Comparison of ENCODE assay signal across 14 cellular contexts in genomic region chr12:49869816-49870500, GRCh38. TPM values are rescaled to one million over a fixed set of nuclear protein-coding genes. Genes with fewer than 3 reads are reported as not detected.
DNase-seq lines count a peak whose midpoint lies in the region; ATAC-seq and TF ChIP-seq lines count a peak whose summit lies in the region.
"Had no signal": no experiment of that assay in that cellular context is flagged by ENCODE, and none has a peak within 500 bp of the region (broad histone marks: within the 10 kb centered on the region; RNA-seq: fewer than 3 reads in every experiment).

No MANE protein-coding gene starts in this region.

- H3K9ac ChIP-seq in neuronal stem cell (ENCODE audit: low read depth, low read length, poor library complexity) = no peak overlapping the region

- TF ChIP-seq CTCF in esophagus squamous epithelium (IDR thresholded peaks at IDR 0.05) (no peak), WTC11 (IDR thresholded peaks at IDR 0.05) (no peak), Peyer's patch (IDR thresholded peaks at IDR 0.05) (no peak)

- H3K36me3 ChIP-seq in esophagus squamous epithelium (no peaks in the 10 kb centered on the region), neuronal stem cell (replicated peaks in 1 of 2; ENCODE audit: control insufficient read depth in 2 of 2, insufficient read depth in 2 of 2, low read length in 2 of 2) (no peaks in the 10 kb centered on the region), urinary bladder (ENCODE audit: insufficient read depth) (no peaks in the 10 kb centered on the region), Peyer's patch (no peaks in the 10 kb centered on the region)
- H3K36me3 ChIP-seq: left lung had no signal

- WGBS in esophagus squamous epithelium, 2 donors = 74 to 91% methylated on average over 4 to 8 of the region's 14 CpGs
- WGBS in neuronal stem cell (ENCODE audit: extremely low coverage in 2 of 2, insufficient read length in 2 of 2, insufficient replicate concordance in 1 of 2), 2 donors = no CpG with 5 or more reads among the region's 14 CpGs
- WGBS in urinary bladder = 92% methylated on average over 14 of the region's 14 CpGs

- H3K4me1 ChIP-seq in esophagus squamous epithelium (peaks cover 24 to 57% (median 31%) of the 10 kb centered on the region in 3 donors), neuronal stem cell (ENCODE audit: control insufficient read depth in 2 of 2, insufficient read depth in 1 of 2, low read depth in 1 of 2, low read length in 2 of 2) (peaks cover 0 to 7% of the 10 kb centered on the region in 2 donors), urinary bladder (ENCODE audit: insufficient read depth) (no peaks in the 10 kb centered on the region), Peyer's patch (peaks cover 0 to 11% (median 0%) of the 10 kb centered on the region in 4 donors)

- no peak overlapping the region for H3K4me3 Mint-ChIP-seq in WTC11
- H3K4me3 Mint-ChIP-seq: dendritic cell treated with granulocyte-macrophage colony-stimulating factor and Interleukin-4, amounts not matched to agents 40 ng/mL and 50 ng/mL, for 4 days; natural killer cell had no signal

- H3K14ac ChIP-seq in neuronal stem cell (ENCODE audit: low read length) = no peak overlapping the region

- no peak overlapping the region for H4K91ac ChIP-seq in neuronal stem cell (ENCODE audit: low read depth, low read length, poor library complexity)

- peak overlapping the region; percentile 18 for H2BK15ac ChIP-seq in neuronal stem cell (ENCODE audit: low read length)

- H3K79me1 ChIP-seq in neuronal stem cell (ENCODE audit: low read depth, low read length) = no peaks in the 10 kb centered on the region

- POLR2A ChIA-PET in WTC11 (lab: Charles Lee) = interaction anchor here (0.5 kb wide), 1 partner anchor 311 kb away, joined by 4 read pairs; no protein-coding TSS in a partner anchor

- DNase-seq in esophagus squamous epithelium (lab: John Stamatoyannopoulos, UW) (no peak), neuronal stem cell (ENCODE audit: low spot score) (no peak), WTC11 (ENCODE audit: low spot score) (no peak), Peyer's patch (no peak)
- DNase-seq: GOT3, natural killer cell, T-helper 9 cell had no signal

- H3K4me1 Mint-ChIP-seq in WTC11 = peaks cover 9% of the 10 kb centered on the region

- H2BK12ac ChIP-seq in neuronal stem cell (ENCODE audit: low read length) = no peak overlapping the region

- intact Hi-C loops in esophagus squamous epithelium (cut with DNase I) = loop anchor here (10.0 kb wide), 2 partner anchors 95 to 185 kb away; partner anchors contain the start of genes AQP5 and ASIC1

- TF ChIP-seq POLR2A in esophagus squamous epithelium (IDR thresholded peaks at IDR 0.05) = no peak
- TF ChIP-seq POLR2A in Peyer's patch (IDR thresholded peaks at IDR 0.05) = no peak

- H3K18ac ChIP-seq in neuronal stem cell (ENCODE audit: low read length) = no peak overlapping the region

- no peak overlapping the region for H2BK120ac ChIP-seq in neuronal stem cell (ENCODE audit: low read depth, low read length)

- peak overlapping the region in 3 of 4 donors; percentile 54 to 66 (median 64) for H3K27ac ChIP-seq in esophagus squamous epithelium
- H3K27ac ChIP-seq in neuronal stem cell (replicated peaks; ENCODE audit: low read length) = no peak overlapping the region
- H3K27ac ChIP-seq in urinary bladder (ENCODE audit: low read depth) = peak overlapping the region; percentile 81
- peak overlapping the region in 2 of 4 donors; percentile 33 to 46 for H3K27ac ChIP-seq in Peyer's patch
- H3K27ac ChIP-seq: C4-2B, left lung had no signal

- H3K27me3 Mint-ChIP-seq in WTC11 (ENCODE audit: low read depth) = peaks cover 10% of the 10 kb centered on the region

- ATAC-seq in SK-N-SH treated with all-trans-retinoic acid at 6 μM for 48 hours = peak; percentile 8
- ATAC-seq in WTC11 = no peak
- ATAC-seq in HG02938 (IDR thresholded peaks at IDR 0.05; ENCODE audit: unreplicated experiment) = no peak
- ATAC-seq: natural killer cell had no signal

- H2AK5ac ChIP-seq in neuronal stem cell (ENCODE audit: low read depth, low read length) = peak overlapping the region; percentile 77

- no peak overlapping the region for H3K27ac Mint-ChIP-seq in WTC11
- H3K27ac Mint-ChIP-seq: dendritic cell treated with granulocyte-macrophage colony-stimulating factor and Interleukin-4, amounts not matched to agents 40 ng/mL and 50 ng/mL, for 4 days had no signal

- peak overlapping the region; percentile 62 for H3K23ac ChIP-seq in neuronal stem cell (ENCODE audit: low read depth, low read length, poor library complexity)

- no peak overlapping the region for H3K4me2 ChIP-seq in neuronal stem cell (ENCODE audit: insufficient read depth, low read length, poor library complexity, severe bottlenecking)

- no peaks in the 10 kb centered on the region for H3K9me3 Mint-ChIP-seq in WTC11
- H3K9me3 Mint-ChIP-seq: dendritic cell treated with granulocyte-macrophage colony-stimulating factor and Interleukin-4, amounts not matched to agents 40 ng/mL and 50 ng/mL, for 4 days; natural killer cell had no signal

- no peaks in the 10 kb centered on the region for H3K36me3 Mint-ChIP-seq in WTC11
- H3K36me3 Mint-ChIP-seq: natural killer cell had no signal

- H3K4me3 ChIP-seq in esophagus squamous epithelium (no peak overlapping the region), neuronal stem cell (ENCODE audit: low read length in 2 of 2) (no peak overlapping the region), urinary bladder (ENCODE audit: low read depth, low read length) (no peak overlapping the region), Peyer's patch (no peak overlapping the region)
- H3K4me3 ChIP-seq: left lung had no signal

- CTCF ChIA-PET in WTC11 (lab: Charles Lee) = interaction anchor here (0.6 to 9.5 kb wide), 5 partner anchors 73 to 200 kb away, joined by 3 to 99 read pairs (median 7); no protein-coding TSS in a partner anchor

- H3K9me3 ChIP-seq in esophagus squamous epithelium (no peaks in the 10 kb centered on the region), neuronal stem cell (replicated peaks in 1 of 2; ENCODE audit: control insufficient read depth in 2 of 2, insufficient read depth in 1 of 2, low read depth in 1 of 2, low read length in 2 of 2) (no peaks in the 10 kb centered on the region), Peyer's patch (no peaks in the 10 kb centered on the region)
- H3K9me3 ChIP-seq: left lung had no signal

- H4K8ac ChIP-seq in neuronal stem cell (ENCODE audit: low read depth, low read length) = no peak overlapping the region

- H2BK5ac ChIP-seq in neuronal stem cell (ENCODE audit: low read length) = peak overlapping the region; percentile 73

- H2AFZ ChIP-seq in neuronal stem cell (ENCODE audit: low read length) = no peak overlapping the region

- H3K27me3 ChIP-seq in esophagus squamous epithelium (peaks cover 0 to 10% (median 0%) of the 10 kb centered on the region in 4 donors), neuronal stem cell (ENCODE audit: control insufficient read depth in 3 of 3, insufficient read depth in 3 of 3, low read depth in 1 of 3, low read length in 3 of 3) (peaks cover 0 to 67% (median 0%) of the 10 kb centered on the region in 3 experiments), Peyer's patch (no peaks in the 10 kb centered on the region)
- H3K27me3 ChIP-seq: left lung had no signal

- no peak overlapping the region for H3K4ac ChIP-seq in neuronal stem cell (ENCODE audit: low read length)

TF ChIP-seq in SK-N-SH treated with all-trans-retinoic acid at 6 μM for 48 hours, 23 proteins besides CTCF, POLR2A, EP300 and RAD21 (continues in another document):
- TF ChIP-seq RARB (CRISPR knock-in tag; IDR thresholded peaks at IDR 0.05) = no peak
- no peak for TF ChIP-seq ISL1 (CRISPR knock-in tag; IDR thresholded peaks at IDR 0.05)
- TF ChIP-seq BACH2 (CRISPR knock-in tag; IDR thresholded peaks at IDR 0.05; ENCODE audit: borderline replicate concordance) = no peak
- TF ChIP-seq GLIS3 (CRISPR knock-in tag; IDR thresholded peaks at IDR 0.05) = no peak
- no peak for TF ChIP-seq TOX (CRISPR knock-in tag; IDR thresholded peaks at IDR 0.05; ENCODE audit: borderline replicate concordance)
- no peak for TF ChIP-seq ESRRG (CRISPR knock-in tag; IDR thresholded peaks at IDR 0.05)
- no peak for TF ChIP-seq ARNTL (CRISPR knock-in tag; IDR thresholded peaks at IDR 0.05; ENCODE audit: borderline replicate concordance, low read depth)
- no peak for TF ChIP-seq CSDC2 (CRISPR knock-in tag; IDR thresholded peaks at IDR 0.05)

TF ChIP-seq in WTC11, 78 proteins besides CTCF, POLR2A, EP300 and RAD21 (continues in another document):
- TF ChIP-seq GRHL2 (CRISPR knock-in tag; IDR thresholded peaks at IDR 0.05; ENCODE audit: insufficient replicate concordance, severe bottlenecking) (no peak), NFE2L1 (CRISPR knock-in tag; IDR thresholded peaks at IDR 0.05) (no peak), NFYB (CRISPR knock-in tag; conservative IDR thresholded peaks at IDR 0.05; ENCODE audit: low read depth) (no peak), TCF7 (CRISPR knock-in tag; IDR thresholded peaks at IDR 0.05; ENCODE audit: low read depth) (no peak), ERG (CRISPR knock-in tag; IDR thresholded peaks at IDR 0.05) (no peak)

RNA-seq across cellular contexts. Expression of gene BCDIN3D, which starts 27.1 kb away (rescaled TPM):
- 1 to 10 TPM; 2.5 to 4.8 (median 3.0) TPM for total RNA-seq in esophagus squamous epithelium
- 5.6 TPM for polyA plus RNA-seq in neuronal stem cell (2013, experiment 1 of 2)
- polyA plus RNA-seq in neuronal stem cell (2013, experiment 2 of 2) = 6.0 TPM
- 5.8 TPM for total RNA-seq in urinary bladder
- 4.4 TPM for polyA plus RNA-seq in urinary bladder
- 1.6 to 3.2 TPM (median 2.4 TPM) in 3 replicates for total RNA-seq in WTC11 (2021)
- total RNA-seq in Peyer's patch = 1 to 10 TPM; 2.3 to 5.2 (median 3.1) TPM

RNA-seq across cellular contexts. Expression of gene FAIM2, which starts 33.7 kb away (rescaled TPM):
- total RNA-seq in esophagus squamous epithelium (1 to 10 TPM in 1 of 4 donors, under 1 TPM in 3; 0.13 to 2.9 (median 0.23) TPM), urinary bladder (7.4 TPM), WTC11 (2021) (0.18 to 0.30 TPM (median 0.22 TPM) in 3 replicates), Peyer's patch (1 to 10 TPM in 3 of 4 donors, under 1 TPM in 1; 0.83 to 4.7 (median 2.9) TPM)
- 5.6 TPM for polyA plus RNA-seq in neuronal stem cell (2013, experiment 1 of 2)
- 4.9 TPM for polyA plus RNA-seq in neuronal stem cell (2013, experiment 2 of 2)
- 9.1 TPM for polyA plus RNA-seq in urinary bladder
- total RNA-seq: HepG2 had no signal
- polyA plus RNA-seq: HepG2 had no signal

RNA-seq across cellular contexts. Expression of gene NCKAP5L, which starts 41.7 kb away (rescaled TPM):
- 10 to 100 TPM in 1 of 4 donors, 1 to 10 TPM in 3; 3.2 to 10.5 (median 8.0) TPM for total RNA-seq in esophagus squamous epithelium
- polyA plus RNA-seq in neuronal stem cell (2013, experiment 1 of 2) = 12.5 TPM
- 13.0 TPM for polyA plus RNA-seq in neuronal stem cell (2013, experiment 2 of 2)
- total RNA-seq in urinary bladder = 13.3 TPM
- polyA plus RNA-seq in urinary bladder = 14.1 TPM
- 22.1 to 27.8 TPM (median 22.4 TPM) in 3 replicates for total RNA-seq in WTC11 (2021)
- total RNA-seq in Peyer's patch = 10 to 100 TPM in 1 of 4 donors, 1 to 10 TPM in 3; 3.3 to 16.5 (median 7.5) TPM
